Comparison of ENCODE assay signal across 25 cellular contexts in the genomic region with DNA sequence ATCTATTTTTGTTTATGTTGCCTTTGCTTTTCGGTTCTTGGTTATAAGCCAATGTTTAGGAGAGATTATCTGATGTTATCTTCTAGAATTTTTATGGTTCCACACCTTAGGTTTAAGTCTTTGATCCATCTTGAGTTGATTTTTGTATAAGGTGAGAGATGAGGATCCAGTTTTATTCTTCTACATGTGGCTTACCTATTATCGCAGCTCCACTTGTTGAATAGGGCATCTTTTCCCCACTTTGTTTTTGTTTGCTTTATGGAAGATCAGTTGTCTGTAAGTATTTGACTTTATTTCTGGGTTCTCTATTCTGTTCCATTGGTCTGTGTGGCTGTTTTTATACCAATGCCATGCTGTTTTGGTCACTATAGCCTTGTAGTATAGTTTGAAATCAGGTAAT.
"Had no signal": no experiment of that assay in that cellular context is flagged by ENCODE, and none has a peak within 500 bp of the region (broad histone marks: within the 10 kb centered on the region; RNA-seq: fewer than 3 reads in every experiment).

No MANE protein-coding gene starts in this region.

- H3K4me2 ChIP-seq: neural progenitor cell had no signal

- DNase-seq: natural killer cell; occipital lobe; ovary; posterior cingulate gyrus; psoas muscle; right cardiac atrium; right lobe of liver; sigmoid colon; small intestine; stimulated activated CD4-positive, alpha-beta T cell treated with anti-CD3 and anti-CD28 coated beads, Interleukin-15, amount 100 ng/mL, for 24 hours; stimulated activated CD4-positive, alpha-beta T cell treated with anti-CD3 and anti-CD28 coated beads, Interleukin-2, amount 100 ng/mL, for 24 hours; stimulated activated CD4-positive, alpha-beta T cell treated with anti-CD3 and anti-CD28 coated beads, Interleukin-2, amount 100 ng/mL, for 48 hours; stimulated activated CD4-positive, alpha-beta T cell treated with anti-CD3 and anti-CD28 coated beads, Interleukin-4, amount 100 ng/mL, for 24 hours; stimulated activated naive B cell treated with anti-CD40 and anti-IgM and Interleukin-4, amounts not matched to agents 10 μg/mL and 1 μg/mL and 100 μg/mL, for 72 hours; stimulated activated naive CD4-positive, alpha-beta T cell treated with Interleukin-2 at 50 U/mL for 16 hours; stomach; thyroid gland; trophoblast cell; upper lobe of left lung; uterus had no signal

- H3K27ac ChIP-seq: neural progenitor cell, ovary, parathyroid adenoma, psoas muscle, right lobe of liver, sigmoid colon, stomach, thoracic aorta, thyroid gland, tibial nerve, upper lobe of left lung, uterus had no signal

- H3K4me1 ChIP-seq: parathyroid adenoma, psoas muscle, right lobe of liver, thyroid gland, upper lobe of left lung, uterus had no signal

- FAIRE-seq: small intestine had no signal

- ATAC-seq: natural killer cell; psoas muscle; right cardiac atrium; right lobe of liver; stimulated activated effector memory CD8-positive, alpha-beta T cell treated with anti-CD3 and anti-CD28 coated beads, Interleukin-12 subunit alpha, Interleukin-12 subunit beta, amount 100 ng/mL, for 72 hours; stimulated activated naive B cell treated with anti-CD40 and anti-IgM and Interleukin-4, amounts not matched to agents 10 μg/mL and 1 μg/mL and 100 μg/mL, for 72 hours had no signal

- H3K9me3 ChIP-seq: ovary, psoas muscle, right lobe of liver, thoracic aorta, thyroid gland, tibial nerve, uterus had no signal

- H3K4me3 ChIP-seq: neural progenitor cell, ovary, psoas muscle, right lobe of liver, sigmoid colon, stomach, thoracic aorta, thyroid gland, tibial nerve, upper lobe of left lung, uterus had no signal
